ENCODE assay signal across 16 cellular contexts in the genomic region with DNA sequence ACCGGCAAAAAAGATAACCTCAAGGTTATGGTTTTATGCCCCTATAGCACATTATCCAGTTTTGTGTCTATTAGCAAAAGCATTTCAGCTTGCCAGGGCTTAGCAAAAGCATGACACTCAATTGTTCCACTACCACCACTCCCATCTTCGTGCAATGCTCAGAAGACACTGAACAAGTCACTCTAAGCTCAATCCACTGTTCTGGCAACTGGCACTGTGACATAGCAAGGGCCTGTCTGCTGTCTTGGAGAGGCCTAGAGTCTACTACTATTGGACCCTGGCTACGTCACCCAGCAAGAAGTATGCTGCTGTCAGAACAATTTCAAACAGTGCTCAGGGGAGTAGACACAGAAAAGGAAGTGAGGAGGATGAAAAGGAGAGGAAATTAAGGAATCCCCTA.
DNase-seq lines count a peak whose midpoint lies in the region; ATAC-seq and TF ChIP-seq lines count a peak whose summit lies in the region.
"Had no signal": no experiment of that assay in that cellular context is flagged by ENCODE, and none has a peak within 500 bp of the region (broad histone marks: within the 10 kb centered on the region; RNA-seq: fewer than 3 reads in every experiment).

No MANE protein-coding gene starts in this region.

- no peaks in the 10 kb centered on the region for H3K9me3 Mint-ChIP-seq in T-helper 1 cell treated with Interleukin-12 subunit alpha and Interleukin-12 subunit beta and Interleukin-4 antibody, amounts not matched to agents 30 μg/mL and 1 μg/mL, for 36 hours
- H3K9me3 Mint-ChIP-seq in activated naive CD8-positive, alpha-beta T cell treated with anti-CD3 and anti-CD28 coated beads, Interleukin-2, amount 50 U/mL, for 24 hours, result no peaks in the 10 kb centered on the region
- H3K9me3 Mint-ChIP-seq: nephron had no signal

- no peaks in the 10 kb centered on the region for H3K36me3 Mint-ChIP-seq in T-helper 1 cell treated with Interleukin-12 subunit alpha and Interleukin-12 subunit beta and Interleukin-4 antibody, amounts not matched to agents 30 μg/mL and 1 μg/mL, for 36 hours (ENCODE audit: low read depth)
- no peaks in the 10 kb centered on the region for H3K36me3 Mint-ChIP-seq in activated naive CD8-positive, alpha-beta T cell treated with anti-CD3 and anti-CD28 coated beads, Interleukin-2, amount 50 U/mL, for 24 hours (ENCODE audit: low read depth)

- H3K4me1 ChIP-seq in hepatocyte (ENCODE audit: insufficient read depth) (peaks cover 22% of the 10 kb centered on the region), stomach smooth muscle (ENCODE audit: control insufficient read depth, insufficient read depth, low read length) (peaks cover 30% of the 10 kb centered on the region)

- H3K4me2 ChIP-seq in hepatocyte, result no peak overlapping the region

- no peak overlapping the region for H3K4me3 Mint-ChIP-seq in T-helper 1 cell treated with Interleukin-12 subunit alpha and Interleukin-12 subunit beta and Interleukin-4 antibody, amounts not matched to agents 30 μg/mL and 1 μg/mL, for 36 hours
- peak overlapping the region; percentile 37 for H3K4me3 Mint-ChIP-seq in activated naive CD8-positive, alpha-beta T cell treated with anti-CD3 and anti-CD28 coated beads, Interleukin-2, amount 50 U/mL, for 24 hours
- H3K4me3 Mint-ChIP-seq: nephron had no signal

- peak overlapping the region in 1 of 2 donors; percentile 26 for H3K9ac ChIP-seq in stomach smooth muscle (ENCODE audit: low read length in 2 of 2)

- H3K4me3 ChIP-seq in hepatocyte (no peak overlapping the region), stomach smooth muscle (ENCODE audit: low read length in 2 of 2) (peak overlapping the region in 1 of 2 donors; percentile 29)

- H3K9me2 ChIP-seq in hepatocyte (replicated peaks; ENCODE audit: insufficient read depth), result no peaks in the 10 kb centered on the region

- peak; percentile 66 for ATAC-seq in activated naive CD8-positive, alpha-beta T cell treated with anti-CD3 and anti-CD28 coated beads, Interleukin-2, amount 50 U/mL, for 24 hours

- peaks cover 6% of the 10 kb centered on the region for H3K4me1 Mint-ChIP-seq in T-helper 1 cell treated with Interleukin-12 subunit alpha and Interleukin-12 subunit beta and Interleukin-4 antibody, amounts not matched to agents 30 μg/mL and 1 μg/mL, for 36 hours (ENCODE audit: low read depth)
- H3K4me1 Mint-ChIP-seq in activated naive CD8-positive, alpha-beta T cell treated with anti-CD3 and anti-CD28 coated beads, Interleukin-2, amount 50 U/mL, for 24 hours, result peaks cover 48% of the 10 kb centered on the region

- H3K27ac Mint-ChIP-seq in T-helper 1 cell treated with Interleukin-12 subunit alpha and Interleukin-12 subunit beta and Interleukin-4 antibody, amounts not matched to agents 30 μg/mL and 1 μg/mL, for 36 hours, result peak overlapping the region; percentile 64
- peak overlapping the region; percentile 88 for H3K27ac Mint-ChIP-seq in activated naive CD8-positive, alpha-beta T cell treated with anti-CD3 and anti-CD28 coated beads, Interleukin-2, amount 50 U/mL, for 24 hours

- H3K79me2 ChIP-seq in hepatocyte, result no peaks in the 10 kb centered on the region

- 62% methylated on average over 3 of the region's 3 CpGs for WGBS in hepatocyte (ENCODE audit: low lambda C conversion rate, missing lambda C conversion rate)

- no peak for TF ChIP-seq CTCF in hepatocyte (IDR thresholded peaks at IDR 0.05; ENCODE audit: poor library complexity)

- no peak overlapping the region for H2AFZ ChIP-seq in hepatocyte

- DNase-seq in T-helper 1 cell, result no peak
- no peak for DNase-seq in activated naive CD8-positive, alpha-beta T cell treated with anti-CD3 and anti-CD28 coated beads, Interleukin-2, amount 50 U/mL, for 24 hours
- peak; percentile 64 for DNase-seq in hepatocyte (ENCODE audit: low spot score)
- no peak for DNase-seq in NCI-H2196 treated with DMSO at 0.1 percent for 48 hours (lab: John Stamatoyannopoulos, UW; ENCODE audit: unreplicated experiment)
- DNase-seq in stimulated activated CD4-positive, alpha-beta T cell treated with anti-CD3 and anti-CD28 coated beads, Interleukin-2, amount 100 ng/mL, for 24 hours, result no peak
- DNase-seq in HuH-7 (ENCODE audit: low spot score), result no peak
- DNase-seq: dermis blood vessel endothelial cell, H7, NCI-H187, NCI-H69, SIG-M5, WERI-Rb-1 had no signal

- H4K20me1 ChIP-seq in hepatocyte (ENCODE audit: insufficient read depth, poor library complexity, severe bottlenecking), result no peaks in the 10 kb centered on the region

- H3K27me3 ChIP-seq in hepatocyte (no peaks in the 10 kb centered on the region), stomach smooth muscle (ENCODE audit: control insufficient read depth in 1 of 2, insufficient read depth in 2 of 2, low read length in 2 of 2) (no peaks in the 10 kb centered on the region)

- H3K27ac ChIP-seq in hepatocyte, result peak overlapping the region; percentile 83
- peak overlapping the region; percentile 62 for H3K27ac ChIP-seq in stomach smooth muscle (ENCODE audit: low read length)
- H3K27ac ChIP-seq: WERI-Rb-1 had no signal

- H3K27me3 Mint-ChIP-seq in T-helper 1 cell treated with Interleukin-12 subunit alpha and Interleukin-12 subunit beta and Interleukin-4 antibody, amounts not matched to agents 30 μg/mL and 1 μg/mL, for 36 hours (ENCODE audit: low read depth), result no peaks in the 10 kb centered on the region
- no peaks in the 10 kb centered on the region for H3K27me3 Mint-ChIP-seq in activated naive CD8-positive, alpha-beta T cell treated with anti-CD3 and anti-CD28 coated beads, Interleukin-2, amount 50 U/mL, for 24 hours

- H3K9me3 ChIP-seq in hepatocyte (ENCODE audit: low read depth) (no peaks in the 10 kb centered on the region), stomach smooth muscle (ENCODE audit: control insufficient read depth in 2 of 2, low read length in 2 of 2) (no peaks in the 10 kb centered on the region)
- H3K9me3 ChIP-seq: Caco-2 had no signal

- no peaks in the 10 kb centered on the region for H3K36me3 ChIP-seq in hepatocyte (replicated peaks; ENCODE audit: insufficient read depth, low read depth)
- H3K36me3 ChIP-seq in stomach smooth muscle (ENCODE audit: control insufficient read depth in 2 of 2, insufficient read depth in 2 of 2, low read length in 2 of 2), result no peaks in the 10 kb centered on the region
- H3K36me3 ChIP-seq: WERI-Rb-1 had no signal
